In genomic region chr6:20953019-20953418, GRCh38 we compare ENCODE assay signal across 15 cellular contexts.
DNase-seq lines count a peak whose midpoint lies in the region; ATAC-seq and TF ChIP-seq lines count a peak whose summit lies in the region.
"Had no signal": no experiment of that assay in that cellular context is flagged by ENCODE, and none has a peak within 500 bp of the region (broad histone marks: within the 10 kb centered on the region; RNA-seq: fewer than 3 reads in every experiment).

No MANE protein-coding gene starts in this region.

- no peak for ATAC-seq in GM21390 (IDR thresholded peaks at IDR 0.05; ENCODE audit: unreplicated experiment)
- no peak for ATAC-seq in GM18858 (IDR thresholded peaks at IDR 0.05; ENCODE audit: unreplicated experiment)

- TF ChIP-seq CTCF in astrocyte of the spinal cord (IDR thresholded peaks at IDR 0.05; ENCODE audit: low read depth, low read length) (no peak), nephron progenitor cell (IDR thresholded peaks at IDR 0.05) (peak; percentile 19), sigmoid colon (IDR thresholded peaks at IDR 0.05) (no peak)

- intact Hi-C loops in sigmoid colon (cut with DNase I): no loop called here

- H3K4me3 ChIP-seq in astrocyte of the spinal cord (ENCODE audit: low read depth, low read length) (no peak overlapping the region), sigmoid colon (no peak overlapping the region)

- H3K27me3 Mint-ChIP-seq in nephron progenitor cell (ENCODE audit: low read depth, poor library complexity): peaks cover 3% of the 10 kb centered on the region
- H3K27me3 Mint-ChIP-seq: stimulated activated naive CD8-positive, alpha-beta T cell treated with anti-CD3 and anti-CD28 coated beads, Interleukin-15, Interleukin-2, amounts not matched to agents 100 ng/mL and 50 ng/mL, for 24 hours had no signal

- in situ Hi-C loops in astrocyte of the spinal cord (cut with HindIII; ENCODE audit: low sequenced_read_pairs): no loop called here

- H3K4me3 Mint-ChIP-seq in nephron progenitor cell: no peak overlapping the region
- H3K4me3 Mint-ChIP-seq: stimulated activated naive CD8-positive, alpha-beta T cell treated with anti-CD3 and anti-CD28 coated beads, Interleukin-15, Interleukin-2, amounts not matched to agents 100 ng/mL and 50 ng/mL, for 24 hours had no signal

- no peaks in the 10 kb centered on the region for H3K9me3 Mint-ChIP-seq in nephron progenitor cell
- H3K9me3 Mint-ChIP-seq: stimulated activated naive CD8-positive, alpha-beta T cell treated with anti-CD3 and anti-CD28 coated beads, Interleukin-15, Interleukin-2, amounts not matched to agents 100 ng/mL and 50 ng/mL, for 24 hours had no signal

- DNase-seq in DMS 273 (lab: John Stamatoyannopoulos, UW; ENCODE audit: unreplicated experiment) (peak; percentile 27), DMS 273 treated with DMSO at 0.1 percent for 48 hours (lab: John Stamatoyannopoulos, UW) (no peak), NCI-H1417 treated with DMSO at 0.1 percent for 48 hours (lab: John Stamatoyannopoulos, UW) (peak; percentile 93), astrocyte of the spinal cord (ENCODE audit: low read depth, low spot score) (peak; percentile 38), nephron progenitor cell (no peak), sigmoid colon (no peak)
- DNase-seq: activated CD4-positive, CD25-positive, alpha-beta regulatory T cell treated with anti-CD3 and anti-CD28 coated beads, Interleukin-2, amount 50 U/mL, for 72 hours; NCI-H1694 treated with DMSO at 0.1 percent for 48 hours; occipital lobe; SHP77 treated with DMSO at 0.1 percent for 48 hours; stimulated activated CD4-positive, alpha-beta T cell treated with anti-CD3 and anti-CD28 coated beads, Interleukin-1b, Interleukin-23, amount 100 ng/mL, for 48 hours had no signal

- peak overlapping the region; percentile 35 for H3K27ac Mint-ChIP-seq in nephron progenitor cell
- H3K27ac Mint-ChIP-seq: stimulated activated naive CD8-positive, alpha-beta T cell treated with anti-CD3 and anti-CD28 coated beads, Interleukin-15, Interleukin-2, amounts not matched to agents 100 ng/mL and 50 ng/mL, for 24 hours had no signal

- peaks cover 37% of the 10 kb centered on the region for H3K4me1 Mint-ChIP-seq in nephron progenitor cell

- TF ChIP-seq POLR2A in sigmoid colon (IDR thresholded peaks at IDR 0.05): no peak

- peaks cover 20% of the 10 kb centered on the region for H3K36me3 Mint-ChIP-seq in nephron progenitor cell (ENCODE audit: low read depth)

- 82 to 90% methylated on average over 2 of the region's 2 CpGs for WGBS in sigmoid colon, 2 donors

- H3K4me1 ChIP-seq in sigmoid colon: no peaks in the 10 kb centered on the region

- peaks cover 0 to 11% (median 2%) of the 10 kb centered on the region in 4 donors for H3K36me3 ChIP-seq in sigmoid colon

- H3K9me3 ChIP-seq in sigmoid colon: no peaks in the 10 kb centered on the region

- H3K27ac ChIP-seq in sigmoid colon: no peak overlapping the region
- H3K27ac ChIP-seq: 22Rv1 had no signal

- no peaks in the 10 kb centered on the region for H3K27me3 ChIP-seq in sigmoid colon

- no peak for TF ChIP-seq EP300 in sigmoid colon (IDR thresholded peaks at IDR 0.05)

Comparison
In these comparisons a context has a peak if more than half of its experiments do, and no peak if none do; other contexts are left out.
1. DNase-seq: peak in DMS 273 (single experiment), NCI-H1417 treated with DMSO at 0.1 percent for 48 hours (single experiment) and astrocyte of the spinal cord (single experiment); none in DMS 273 treated with DMSO at 0.1 percent for 48 hours (single experiment), nephron progenitor cell (single experiment) and sigmoid colon (single experiment).